In genomic region chr6:118768441-118768840, GRCh38 we compare ENCODE assay signal across 12 cellular contexts.
DNase-seq lines count a peak whose midpoint lies in the region; ATAC-seq and TF ChIP-seq lines count a peak whose summit lies in the region.
"Had no signal": no experiment of that assay in that cellular context is flagged by ENCODE, and none has a peak within 500 bp of the region (broad histone marks: within the 10 kb centered on the region; RNA-seq: fewer than 3 reads in every experiment).

No MANE protein-coding gene starts in this region.

- H3K9me3 ChIP-seq in naive thymus-derived CD4-positive, alpha-beta T cell (ENCODE audit: control insufficient read depth in 2 of 3, low read length in 3 of 3), result no peaks in the 10 kb centered on the region
- H3K9me3 ChIP-seq in upper lobe of right lung (no peaks in the 10 kb centered on the region), gastroesophageal sphincter (no peaks in the 10 kb centered on the region)
- H3K9me3 ChIP-seq: SK-N-SH had no signal

- TF ChIP-seq POLR2A in gastroesophageal sphincter (IDR thresholded peaks at IDR 0.05), result no peak

- H3K4me3 ChIP-seq in naive thymus-derived CD4-positive, alpha-beta T cell (ENCODE audit: low read length), result peak overlapping the region; percentile 20
- H3K4me3 ChIP-seq in upper lobe of right lung (no peak overlapping the region), gastroesophageal sphincter (no peak overlapping the region)

- POLR2A ChIA-PET in naive thymus-derived CD4-positive, alpha-beta T cell (lab: Charles Lee), result interaction anchor here (0.7 to 2.4 kb wide), 9 partner anchors 12 to 166 kb away, joined by 3 to 15 read pairs (median 3); partner anchors contain the start of genes ASF1A and MCM9

- no peaks in the 10 kb centered on the region for H3K27me3 Mint-ChIP-seq in activated naive CD4-positive, alpha-beta T cell treated with anti-CD3 and anti-CD28 coated beads for 36 hours (ENCODE audit: low read depth)
- H3K27me3 Mint-ChIP-seq in activated naive CD8-positive, alpha-beta T cell treated with anti-CD3 and anti-CD28 coated beads, Interleukin-2, amount 50 U/mL, for 24 hours, result no peaks in the 10 kb centered on the region
- H3K27me3 Mint-ChIP-seq in naive thymus-derived CD4-positive, alpha-beta T cell, result no peaks in the 10 kb centered on the region

- 91% methylated on average over 3 of the region's 3 CpGs; no CpG with 5 or more reads in 1 of the 2 donors for WGBS in gastroesophageal sphincter (ENCODE audit: low coverage in 1 of 2), 2 donors

- no peaks in the 10 kb centered on the region for H3K9me3 Mint-ChIP-seq in activated naive CD4-positive, alpha-beta T cell treated with anti-CD3 and anti-CD28 coated beads for 36 hours
- H3K9me3 Mint-ChIP-seq in activated naive CD8-positive, alpha-beta T cell treated with anti-CD3 and anti-CD28 coated beads, Interleukin-2, amount 50 U/mL, for 24 hours, result no peaks in the 10 kb centered on the region
- H3K9me3 Mint-ChIP-seq in naive thymus-derived CD4-positive, alpha-beta T cell, result peaks cover 0 to 2% (median 0%) of the 10 kb centered on the region in 11 donors

- peaks cover 31% of the 10 kb centered on the region for H3K4me1 Mint-ChIP-seq in activated naive CD4-positive, alpha-beta T cell treated with anti-CD3 and anti-CD28 coated beads for 36 hours (ENCODE audit: low read depth)
- H3K4me1 Mint-ChIP-seq in activated naive CD8-positive, alpha-beta T cell treated with anti-CD3 and anti-CD28 coated beads, Interleukin-2, amount 50 U/mL, for 24 hours, result peaks cover 36% of the 10 kb centered on the region
- H3K4me1 Mint-ChIP-seq in naive thymus-derived CD4-positive, alpha-beta T cell, result peaks cover 15 to 38% (median 26%) of the 10 kb centered on the region in 7 donors

- peak overlapping the region; percentile 30 for H3K4me3 Mint-ChIP-seq in activated naive CD4-positive, alpha-beta T cell treated with anti-CD3 and anti-CD28 coated beads for 36 hours
- H3K4me3 Mint-ChIP-seq in activated naive CD8-positive, alpha-beta T cell treated with anti-CD3 and anti-CD28 coated beads, Interleukin-2, amount 50 U/mL, for 24 hours, result peak overlapping the region; percentile 34
- peak overlapping the region; percentile 21 to 70 (median 45) for H3K4me3 Mint-ChIP-seq in naive thymus-derived CD4-positive, alpha-beta T cell

- TF ChIP-seq CTCF in upper lobe of right lung (IDR thresholded peaks at IDR 0.05) (no peak), gastroesophageal sphincter (IDR thresholded peaks at IDR 0.05) (no peak)

- no peak for TF ChIP-seq EP300 in gastroesophageal sphincter (IDR thresholded peaks at IDR 0.05)

- H3K4me1 ChIP-seq in naive thymus-derived CD4-positive, alpha-beta T cell (ENCODE audit: control insufficient read depth in 2 of 2, insufficient read depth in 2 of 2, low read length in 2 of 2), result peaks cover 10 to 12% of the 10 kb centered on the region in 2 donors
- H3K4me1 ChIP-seq in upper lobe of right lung, result no peaks in the 10 kb centered on the region
- H3K4me1 ChIP-seq in gastroesophageal sphincter, result no peaks in the 10 kb centered on the region

- H3K36me3 Mint-ChIP-seq in activated naive CD4-positive, alpha-beta T cell treated with anti-CD3 and anti-CD28 coated beads for 36 hours (ENCODE audit: low read depth), result no peaks in the 10 kb centered on the region
- no peaks in the 10 kb centered on the region for H3K36me3 Mint-ChIP-seq in activated naive CD8-positive, alpha-beta T cell treated with anti-CD3 and anti-CD28 coated beads, Interleukin-2, amount 50 U/mL, for 24 hours (ENCODE audit: low read depth)
- peaks cover 0 to 2% (median 0%) of the 10 kb centered on the region in 5 donors for H3K36me3 Mint-ChIP-seq in naive thymus-derived CD4-positive, alpha-beta T cell

- H3K27ac Mint-ChIP-seq in activated naive CD4-positive, alpha-beta T cell treated with anti-CD3 and anti-CD28 coated beads for 36 hours, result peak overlapping the region; percentile 77
- H3K27ac Mint-ChIP-seq in activated naive CD8-positive, alpha-beta T cell treated with anti-CD3 and anti-CD28 coated beads, Interleukin-2, amount 50 U/mL, for 24 hours, result peak overlapping the region; percentile 84
- H3K27ac Mint-ChIP-seq in naive thymus-derived CD4-positive, alpha-beta T cell, result peak overlapping the region; percentile 63 to 88 (median 78)

- H3K27ac ChIP-seq in naive thymus-derived CD4-positive, alpha-beta T cell (ENCODE audit: low read depth, low read length), result peak overlapping the region; percentile 33
- H3K27ac ChIP-seq in upper lobe of right lung (peak overlapping the region; percentile 38), gastroesophageal sphincter (no peak overlapping the region)

- no peaks in the 10 kb centered on the region for H3K36me3 ChIP-seq in naive thymus-derived CD4-positive, alpha-beta T cell (ENCODE audit: control insufficient read depth in 2 of 3, insufficient read depth in 3 of 3, low read length in 3 of 3)
- H3K36me3 ChIP-seq in upper lobe of right lung, result no peaks in the 10 kb centered on the region
- H3K36me3 ChIP-seq in gastroesophageal sphincter, result no peaks in the 10 kb centered on the region

- CTCF ChIA-PET in activated naive CD4-positive, alpha-beta T cell treated with anti-CD3 and anti-CD28 coated beads for 36 hours (lab: Charles Lee), result interaction anchor here (0.6 to 1.6 kb wide), 8 partner anchors 9 to 794 kb away, joined by 3 to 6 read pairs (median 4); no protein-coding TSS in a partner anchor
- CTCF ChIA-PET in naive thymus-derived CD4-positive, alpha-beta T cell (lab: Charles Lee), result interaction anchor here (0.8 to 1.4 kb wide), 4 partner anchors 28 to 204 kb away, joined by 3 to 6 read pairs (median 3); no protein-coding TSS in a partner anchor

- no peaks in the 10 kb centered on the region for H3K27me3 ChIP-seq in naive thymus-derived CD4-positive, alpha-beta T cell (ENCODE audit: control insufficient read depth in 2 of 2, insufficient read depth in 2 of 2, low read length in 2 of 2)
- H3K27me3 ChIP-seq in upper lobe of right lung (no peaks in the 10 kb centered on the region), gastroesophageal sphincter (no peaks in the 10 kb centered on the region)

- ATAC-seq in activated naive CD8-positive, alpha-beta T cell treated with anti-CD3 and anti-CD28 coated beads, Interleukin-2, amount 50 U/mL, for 24 hours, result no peak
- peak; percentile 31 for ATAC-seq in naive thymus-derived CD4-positive, alpha-beta T cell
- no peak for ATAC-seq in upper lobe of right lung
- no peak for ATAC-seq in gastroesophageal sphincter

- DNase-seq in activated naive CD4-positive, alpha-beta T cell treated with anti-CD3 and anti-CD28 coated beads for 36 hours, result no peak
- DNase-seq in activated naive CD4-positive, alpha-beta T cell (lab: John Stamatoyannopoulos, UW), result no peak
- DNase-seq in activated naive CD8-positive, alpha-beta T cell treated with anti-CD3 and anti-CD28 coated beads, Interleukin-2, amount 50 U/mL, for 24 hours, result no peak
- no peak for DNase-seq in naive thymus-derived CD4-positive, alpha-beta T cell
- DNase-seq in upper lobe of right lung (no peak), germinal center (ENCODE audit: low spot score) (no peak), NCI-H1417 (lab: John Stamatoyannopoulos, UW) (no peak)
- DNase-seq: amniotic stem cell, DMS79, NCI-H2107, SK-N-SH had no signal

- intact Hi-C loops in activated naive CD4-positive, alpha-beta T cell treated with anti-CD3 and anti-CD28 coated beads for 36 hours (cut with micrococcal nuclease), result loop anchor here (1.0 to 2.0 kb wide), 4 partner anchors 12 to 118 kb away; partner anchors contain the start of gene CEP85L
- intact Hi-C loops in naive thymus-derived CD4-positive, alpha-beta T cell (cut with micrococcal nuclease), result loop anchor here (2.0 kb wide), 2 partner anchors 42 to 60 kb away; no protein-coding TSS in a partner anchor
- intact Hi-C loops in upper lobe of right lung (cut with DNase I), result no loop called here

Comparison
In these comparisons a context has a peak if more than half of its experiments do, and no peak if none do; other contexts are left out.
1. H3K27ac ChIP-seq: peak in naive thymus-derived CD4-positive, alpha-beta T cell (single experiment) and upper lobe of right lung (single experiment); none in gastroesophageal sphincter (0 of 4).
2. Peak in every context shown above with its lines, with median percentiles within 50 percentile points of each other: H3K27ac Mint-ChIP-seq and H3K4me3 Mint-ChIP-seq.